In the genomic region with DNA sequence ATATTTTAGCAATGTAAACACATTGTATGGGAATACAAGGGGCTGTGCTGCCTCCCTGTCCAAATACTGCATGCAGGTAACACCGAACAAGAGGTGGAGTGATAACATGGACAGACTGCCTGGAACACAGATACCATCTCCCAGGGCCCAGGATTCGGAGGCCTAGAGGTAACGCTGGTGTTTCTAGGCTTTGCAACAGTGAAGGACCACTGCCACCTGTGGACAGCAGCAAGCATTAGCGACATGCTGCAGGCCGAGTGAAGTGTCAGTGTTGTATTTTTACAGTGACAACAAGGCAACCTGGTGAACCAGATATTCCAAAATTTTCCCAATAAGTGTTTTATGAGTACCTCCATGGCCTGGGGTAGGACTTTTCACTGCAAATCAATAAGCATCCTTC, we compare ENCODE assay signal across 9 cellular contexts.
DNase-seq lines count a peak whose midpoint lies in the region; ATAC-seq and TF ChIP-seq lines count a peak whose summit lies in the region.
"Had no signal": no experiment of that assay in that cellular context is flagged by ENCODE, and none has a peak within 500 bp of the region (broad histone marks: within the 10 kb centered on the region; RNA-seq: fewer than 3 reads in every experiment).

No MANE protein-coding gene starts in this region.

- H3K4me1 Mint-ChIP-seq in CD8-positive, alpha-beta T cell (ENCODE audit: low read depth) = no peaks in the 10 kb centered on the region

- no peaks in the 10 kb centered on the region for H3K36me3 ChIP-seq in CD8-positive, alpha-beta T cell (ENCODE audit: insufficient read depth, low read length)

- H3K4me3 ChIP-seq in CD8-positive, alpha-beta T cell (ENCODE audit: low read depth, low read length) = no peak overlapping the region

- H3K9me3 Mint-ChIP-seq in CD8-positive, alpha-beta T cell = no peaks in the 10 kb centered on the region

- CTCF ChIA-PET in CD8-positive, alpha-beta T cell (lab: Charles Lee) = no interaction called here

- intact Hi-C loops in left ventricle myocardium superior (cut with micrococcal nuclease) = no loop called here
- intact Hi-C loops in CD8-positive, alpha-beta T cell (cut with DNase I, micrococcal nuclease) = no loop called here

- peak; percentile 41 for TF ChIP-seq CTCF in 22Rv1 (IDR thresholded peaks at IDR 0.05)
- TF ChIP-seq CTCF in CD8-positive, alpha-beta T cell (IDR thresholded peaks at IDR 0.05) = no peak

- POLR2A ChIA-PET in CD8-positive, alpha-beta T cell (lab: Charles Lee) = no interaction called here

- no peak overlapping the region for H3K27ac ChIP-seq in 22Rv1
- H3K27ac ChIP-seq in CD8-positive, alpha-beta T cell (ENCODE audit: low read depth, low read length) = no peak overlapping the region

- H3K9me3 ChIP-seq in CD8-positive, alpha-beta T cell (ENCODE audit: low read length) = no peaks in the 10 kb centered on the region

- no peaks in the 10 kb centered on the region for H3K36me3 Mint-ChIP-seq in CD8-positive, alpha-beta T cell

- H3K4me1 ChIP-seq in CD8-positive, alpha-beta T cell (ENCODE audit: insufficient read depth, low read length) = no peaks in the 10 kb centered on the region

- H3K27me3 Mint-ChIP-seq in CD8-positive, alpha-beta T cell (ENCODE audit: low read depth) = peaks cover 3% of the 10 kb centered on the region

- H3K27ac Mint-ChIP-seq in CD8-positive, alpha-beta T cell = no peak overlapping the region

- no peaks in the 10 kb centered on the region for H3K27me3 ChIP-seq in CD8-positive, alpha-beta T cell (ENCODE audit: insufficient read depth, low read length)

- peak; percentile 14 for DNase-seq in GM03348 (ENCODE audit: low spot score)
- DNase-seq in NCI-H748 treated with DMSO at 0.1 percent for 48 hours (lab: John Stamatoyannopoulos, UW) = peak; percentile 34
- DNase-seq in left ventricle myocardium superior = no peak
- no peak for DNase-seq in stimulated activated CD8-positive, alpha-beta memory T cell treated with anti-CD3 and anti-CD28 coated beads, Interleukin-4, amount 100 ng/mL, for 48 hours
- DNase-seq in CD8-positive, alpha-beta T cell = no peak
- no peak for DNase-seq in Kasumi-1 (lab: John Stamatoyannopoulos, UW)
- DNase-seq in stimulated activated CD4-positive, alpha-beta T cell treated with anti-CD3 and anti-CD28 coated beads, Interleukin-4, amount 100 ng/mL, for 4 hours = no peak
- DNase-seq: effector memory CD4-positive, alpha-beta T cell had no signal

- ATAC-seq in left ventricle myocardium superior = peak; percentile 33
- ATAC-seq in CD8-positive, alpha-beta T cell = no peak

- no peak overlapping the region for H3K4me3 Mint-ChIP-seq in CD8-positive, alpha-beta T cell

Comparison
In these comparisons a context has a peak if more than half of its experiments do, and no peak if none do; other contexts are left out.
1. DNase-seq: peak in GM03348 (single experiment) and NCI-H748 treated with DMSO at 0.1 percent for 48 hours (single experiment); none in left ventricle myocardium superior (single experiment), stimulated activated CD8-positive, alpha-beta memory T cell treated with anti-CD3 and anti-CD28 coated beads, Interleukin-4, amount 100 ng/mL, for 48 hours (single experiment), CD8-positive, alpha-beta T cell (0 of 7), Kasumi-1 (0 of 2) and stimulated activated CD4-positive, alpha-beta T cell treated with anti-CD3 and anti-CD28 coated beads, Interleukin-4, amount 100 ng/mL, for 4 hours (0 of 2).